Comparison of ENCODE assay signal across 1 cellular context in genomic region chr17:82200743-82201497, GRCh38.
A peak's percentile ranks its signal among the peaks of the same experiment; 100 is the strongest.
TF ChIP-seq lines count a peak whose summit lies in the region.

No MANE protein-coding gene starts in this region.

TF ChIP-seq in K562, 482 proteins besides CTCF, POLR2A, EP300 and RAD21 (continued from another document and continues in another):
- no peak for TF ChIP-seq ZBTB5 (IDR thresholded peaks at IDR 0.05)
- TF ChIP-seq CBFB (CRISPR knock-in tag; IDR thresholded peaks at IDR 0.05), result no peak
- no peak for TF ChIP-seq MECOM (CRISPR knock-in tag; IDR thresholded peaks at IDR 0.05)
- TF ChIP-seq SIN3A (IDR thresholded peaks at IDR 0.05; ENCODE audit: borderline replicate concordance in 2 of 2, control insufficient read depth in 1 of 2, low read depth in 2 of 2, low read length in 2 of 2), result no peak
- no peak for TF ChIP-seq TEAD2 (tag; IDR thresholded peaks at IDR 0.05)
- no peak for TF ChIP-seq ZNF511 (CRISPR knock-in tag; IDR thresholded peaks at IDR 0.05)
- TF ChIP-seq NELFE (IDR thresholded peaks at IDR 0.05; ENCODE audit: insufficient read depth, insufficient read length), result no peak
- TF ChIP-seq JUND (IDR thresholded peaks at IDR 0.05; ENCODE audit: borderline replicate concordance, low read depth, low read length), result peak; percentile 58
- TF ChIP-seq JUND (tag; IDR thresholded peaks at IDR 0.05; ENCODE audit: borderline replicate concordance, low read depth, low read length), result no peak; the same call in 2 of the 3 replicates
- peak; percentile 32; the same call in 1 of the 2 replicates for TF ChIP-seq HDGF (IDR thresholded peaks at IDR 0.05)
- TF ChIP-seq HINFP (tag; conservative IDR thresholded peaks at IDR 0.05; ENCODE audit: low read depth), result no peak
- TF ChIP-seq ZNF830 (CRISPR knock-in tag; IDR thresholded peaks at IDR 0.05), result no peak
- peak; percentile 81 for TF ChIP-seq CREM (IDR thresholded peaks at IDR 0.05; ENCODE audit: low read depth)
- no peak for TF ChIP-seq PCBP2 (IDR thresholded peaks at IDR 0.05; ENCODE audit: low read depth, low read length, poor library complexity, severe bottlenecking)
- no peak for TF ChIP-seq FOXJ2 (tag; IDR thresholded peaks at IDR 0.05)
- peak in 1 of 2 experiments; percentile 71; a peak in 1 of 4 replicates for TF ChIP-seq TBL1XR1 (IDR thresholded peaks at IDR 0.05; ENCODE audit: low read length in 2 of 2)
- peak in 1 of 2 experiments; percentile 64; a peak in 2 of 4 replicates for TF ChIP-seq ZNF639 (CRISPR knock-in tag; conservative IDR thresholded peaks at IDR 0.05 in 1 of 2, IDR thresholded peaks at IDR 0.05 in 1 of 2)
- TF ChIP-seq ZNF347 (CRISPR knock-in tag; IDR thresholded peaks at IDR 0.05; ENCODE audit: low read depth), result no peak
- no peak for TF ChIP-seq ZNF41 (CRISPR knock-in tag; conservative IDR thresholded peaks at IDR 0.05)
- TF ChIP-seq RBM25 (IDR thresholded peaks at IDR 0.05; ENCODE audit: low read depth, low read length, severe bottlenecking), result no peak
- TF ChIP-seq ZFX (CRISPR knock-in tag; IDR thresholded peaks at IDR 0.05), result no peak; the same call in none of the 2 replicates
- TF ChIP-seq ZNF592 (IDR thresholded peaks at IDR 0.05), result peak; percentile 87
- TF ChIP-seq ARID2 (IDR thresholded peaks at IDR 0.05), result no peak
- peak; percentile 84; the same call in 1 of the 2 replicates for TF ChIP-seq MYC (IDR thresholded peaks at IDR 0.05; ENCODE audit: low read depth, low read length)
- no peak for TF ChIP-seq MYC (CRISPR knock-in tag; IDR thresholded peaks at IDR 0.05; ENCODE audit: borderline replicate concordance, low read depth)
- no peak for TF ChIP-seq ELF2 (CRISPR knock-in tag; IDR thresholded peaks at IDR 0.05)
- peak; percentile 26; the same call in 1 of the 2 replicates for TF ChIP-seq NCOA1 (IDR thresholded peaks at IDR 0.05; ENCODE audit: low read depth)
- TF ChIP-seq PTBP1 (IDR thresholded peaks at IDR 0.05; ENCODE audit: low read depth, low read length), result no peak
- TF ChIP-seq ZNF644 (tag; IDR thresholded peaks at IDR 0.05; ENCODE audit: low read depth), result no peak
- no peak for TF ChIP-seq HMGXB4 (CRISPR knock-in tag; IDR thresholded peaks at IDR 0.05)
- no peak for TF ChIP-seq ZNF140 (CRISPR knock-in tag; IDR thresholded peaks at IDR 0.05)
- no peak for TF ChIP-seq ZNF507 (tag; conservative IDR thresholded peaks at IDR 0.05)
- TF ChIP-seq ZKSCAN3 (CRISPR knock-in tag; IDR thresholded peaks at IDR 0.05), result no peak
- TF ChIP-seq RBM17 (IDR thresholded peaks at IDR 0.05; ENCODE audit: borderline replicate concordance, low read depth, low read length), result no peak
- peak; percentile 33 for TF ChIP-seq TAF9B (IDR thresholded peaks at IDR 0.05; ENCODE audit: partially characterized antibody)
- TF ChIP-seq ZNF655 (CRISPR knock-in tag; IDR thresholded peaks at IDR 0.05), result no peak
- no peak for TF ChIP-seq NR2C1 (IDR thresholded peaks at IDR 0.05)
- TF ChIP-seq NR2C1 (tag; IDR thresholded peaks at IDR 0.05), result no peak
- no peak for TF ChIP-seq SMAD2 (IDR thresholded peaks at IDR 0.05; ENCODE audit: low read depth, low read length)
- no peak for TF ChIP-seq ZNF780A (CRISPR knock-in tag; IDR thresholded peaks at IDR 0.05)
- no peak for TF ChIP-seq GMEB1 (CRISPR knock-in tag; IDR thresholded peaks at IDR 0.05)
- no peak for TF ChIP-seq TOE1 (IDR thresholded peaks at IDR 0.05; ENCODE audit: borderline replicate concordance)
- TF ChIP-seq TOE1 (CRISPR knock-in tag; IDR thresholded peaks at IDR 0.05; ENCODE audit: borderline replicate concordance, low read depth), result no peak
- TF ChIP-seq ZBTB2 (IDR thresholded peaks at IDR 0.05), result peak; percentile 33; the same call in 1 of the 2 replicates
- no peak for TF ChIP-seq ZNF124 (CRISPR knock-in tag; IDR thresholded peaks at IDR 0.05)
- TF ChIP-seq FOXK2 (conservative IDR thresholded peaks at IDR 0.05 in 1 of 2, IDR thresholded peaks at IDR 0.05 in 1 of 2; ENCODE audit: low read depth in 2 of 2), result peak; percentile 72 to 76; a peak in 3 of 4 replicates
- peak; percentile 49; the same call in 1 of the 2 replicates for TF ChIP-seq L3MBTL2 (IDR thresholded peaks at IDR 0.05)
- no peak for TF ChIP-seq KLF16 (IDR thresholded peaks at IDR 0.05)
- TF ChIP-seq CEBPG (CRISPR knock-in tag; IDR thresholded peaks at IDR 0.05), result no peak
- TF ChIP-seq CEBPG (tag; conservative IDR thresholded peaks at IDR 0.05 in 1 of 2, IDR thresholded peaks at IDR 0.05 in 1 of 2), result no peak
- TF ChIP-seq CREB5 (CRISPR knock-in tag; IDR thresholded peaks at IDR 0.05), result no peak
- no peak for TF ChIP-seq PHF21A (IDR thresholded peaks at IDR 0.05; ENCODE audit: borderline replicate concordance, low read depth)
- TF ChIP-seq FOS (IDR thresholded peaks at IDR 0.05; ENCODE audit: extremely low read depth, insufficient read length), result no peak
- TF ChIP-seq SOX6 (IDR thresholded peaks at IDR 0.05), result peak; percentile 47; the same call in 1 of the 2 replicates
